1 cellular context compared by ENCODE assay signal in the genomic region with DNA sequence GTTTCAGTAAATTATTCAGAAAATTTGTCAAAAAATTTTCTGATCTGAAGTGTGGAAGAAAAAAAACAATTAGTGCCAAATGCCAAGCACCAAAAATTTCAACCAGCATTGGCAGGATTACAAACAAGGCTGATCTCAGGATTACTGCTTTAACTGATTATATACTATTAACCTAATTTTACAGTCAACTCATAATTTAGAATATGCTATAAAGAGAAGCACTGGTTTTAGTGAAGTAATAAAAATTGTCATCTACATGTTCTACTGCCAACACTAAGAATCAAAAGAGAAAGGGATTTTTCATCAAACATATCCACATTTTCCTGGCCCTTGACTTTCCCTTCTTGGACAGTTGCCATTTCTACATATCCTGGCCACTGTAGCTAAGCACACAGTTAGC.
TF ChIP-seq lines count a peak whose summit lies in the region.

No MANE protein-coding gene starts in this region.

TF ChIP-seq in endothelial cell of umbilical vein, 7 proteins besides CTCF, POLR2A, EP300 and RAD21:
- TF ChIP-seq EZH2 (IDR thresholded peaks at IDR 0.05; ENCODE audit: borderline replicate concordance, low read depth, low read length, severe bottlenecking): no peak
- TF ChIP-seq MYC (IDR thresholded peaks at IDR 0.05; ENCODE audit: low read depth, low read length): no peak
- no peak for TF ChIP-seq POLR2AphosphoS5 (IDR thresholded peaks at IDR 0.05; ENCODE audit: insufficient read depth, low read depth, low read length)
- TF ChIP-seq, protein P1, sequence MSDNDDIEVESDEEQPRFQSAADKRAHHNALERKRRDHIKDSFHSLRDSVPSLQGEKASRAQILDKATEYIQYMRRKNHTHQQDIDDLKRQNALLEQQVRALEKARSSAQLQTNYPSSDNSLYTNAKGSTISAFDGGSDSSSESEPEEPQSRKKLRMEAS (IDR thresholded peaks at IDR 0.05; ENCODE audit: insufficient read depth, insufficient read length): no peak
- no peak for TF ChIP-seq JUN (IDR thresholded peaks at IDR 0.05; ENCODE audit: borderline replicate concordance, insufficient read depth, insufficient read length, low read depth)
- no peak for TF ChIP-seq GATA2 (IDR thresholded peaks at IDR 0.05; ENCODE audit: insufficient read depth, insufficient read length, low read depth, low read length)
TF ChIP-seq in endothelial cell of umbilical vein: peak in this region for 0.
